23 cellular contexts compared by ENCODE assay signal in genomic region chr17:17633310-17633709, GRCh38.
"Had no signal": no experiment of that assay in that cellular context is flagged by ENCODE, and none has a peak within 500 bp of the region (broad histone marks: within the 10 kb centered on the region; RNA-seq: fewer than 3 reads in every experiment).

No MANE protein-coding gene starts in this region.

- H3K9me3 ChIP-seq: ascending aorta, body of pancreas had no signal

- H3K27me3 Mint-ChIP-seq: activated CD8-positive, alpha-beta T cell treated with anti-CD3 and anti-CD28 coated beads for 36 hours had no signal

- H3K9me3 Mint-ChIP-seq: activated CD8-positive, alpha-beta T cell treated with anti-CD3 and anti-CD28 coated beads for 36 hours had no signal

- H3K27ac Mint-ChIP-seq: activated CD8-positive, alpha-beta T cell treated with anti-CD3 and anti-CD28 coated beads for 36 hours; activated T-cell treated with anti-CD3 and anti-CD28 coated beads, Interleukin-2, amount 50 U/mL, for 72 hours; IgD-negative memory B cell had no signal

- H3K4me3 Mint-ChIP-seq: activated CD8-positive, alpha-beta T cell treated with anti-CD3 and anti-CD28 coated beads for 36 hours; activated T-cell treated with anti-CD3 and anti-CD28 coated beads, Interleukin-2, amount 50 U/mL, for 72 hours; IgD-negative memory B cell had no signal

- H3K27ac ChIP-seq: ascending aorta, body of pancreas, cardiac muscle cell, SK-N-MC, WERI-Rb-1 had no signal

- H3K36me3 ChIP-seq: ascending aorta, cardiac muscle cell, WERI-Rb-1 had no signal

- H3K36me3 Mint-ChIP-seq: IgD-negative memory B cell had no signal

- H3K4me1 ChIP-seq: ascending aorta, body of pancreas had no signal

- H3K27me3 ChIP-seq: ascending aorta, body of pancreas, cardiac muscle cell had no signal

- ATAC-seq: activated CD4-positive, CD25-positive, alpha-beta regulatory T cell treated with anti-CD3 and anti-CD28 coated beads, Interleukin-2, amount 50 U/mL, for 24 hours; activated CD8-positive, alpha-beta T cell treated with anti-CD3 and anti-CD28 coated beads for 36 hours; activated T-cell treated with anti-CD3 and anti-CD28 coated beads, Interleukin-2, amount 50 U/mL, for 72 hours; body of pancreas; Right ventricle myocardium inferior had no signal

- DNase-seq: activated CD4-positive, alpha-beta T cell treated with anti-CD3 and anti-CD28 coated beads for 4 hours; activated CD8-positive, alpha-beta memory T cell treated with anti-CD3 and anti-CD28 coated beads, Interleukin-2, amount 50 U/mL, for 4 hours; activated naive CD4-positive, alpha-beta T cell treated with anti-CD3 and anti-CD28 coated beads, Interleukin-2, amount 50 U/mL, for 16 hours; activated T-cell treated with anti-CD3 and anti-CD28 coated beads, Interleukin-2, amount 50 U/mL, for 72 hours; amniotic stem cell; body of pancreas; KG1; NCI-H1048; NCI-H146; NCI-H187 treated with DMSO at 0.1 percent for 48 hours; NCI-H2081 treated with DMSO at 0.1 percent for 48 hours; NCI-H226; NCI-H526; NCI-H82; T-helper 1 cell; WERI-Rb-1 had no signal

- H3K4me3 ChIP-seq: ascending aorta, body of pancreas, cardiac muscle cell, SK-N-MC had no signal
